Comparison of ENCODE assay signal across 28 cellular contexts in the genomic region with DNA sequence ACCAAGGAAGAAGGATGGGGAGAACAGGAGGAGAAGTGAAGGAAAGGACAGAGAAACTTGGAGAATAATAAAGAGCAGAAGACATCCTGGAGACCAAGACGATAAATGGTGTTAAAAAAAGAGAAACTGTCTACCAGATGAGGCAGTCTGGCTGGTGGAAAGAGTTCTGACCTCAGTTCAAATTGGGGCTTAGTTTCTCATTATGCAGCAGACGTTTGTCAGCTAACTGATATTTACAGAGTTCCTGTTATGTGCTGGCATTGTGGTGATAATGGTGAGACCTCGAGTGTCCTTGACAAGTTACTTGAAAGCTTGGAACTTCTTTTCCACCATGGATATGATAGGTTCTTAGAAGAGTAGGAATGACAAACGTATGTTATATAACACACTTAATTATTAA.
"Had no signal": no experiment of that assay in that cellular context is flagged by ENCODE, and none has a peak within 500 bp of the region (broad histone marks: within the 10 kb centered on the region; RNA-seq: fewer than 3 reads in every experiment).

No MANE protein-coding gene starts in this region.

- H3K4me3 Mint-ChIP-seq: activated CD4-positive, alpha-beta memory T cell treated with anti-CD3 and anti-CD28 coated beads, Interleukin-2, amount 10 ng/mL, durations not matched to agents 7 days and 5 days; activated CD4-positive, alpha-beta T cell treated with anti-CD3 and anti-CD28 coated beads, Interleukin-2, amount 10 ng/mL, durations not matched to agents 24 days and 14 days; activated naive CD4-positive, alpha-beta T cell treated with anti-CD3 and anti-CD28 coated beads, Interleukin-2, amount 50 U/mL, for 24 hours; activated naive CD8-positive, alpha-beta T cell treated with anti-CD3 and anti-CD28 coated beads, Interleukin-2, amount 50 U/mL, for 24 hours; activated T-cell treated with anti-CD3 and anti-CD28 coated beads, Interleukin-2, amount 50 U/mL, for 4 hours; effector memory CD8-positive, alpha-beta T cell; mesothelial cell of epicardium; naive B cell; nephron progenitor cell; stimulated activated naive CD8-positive, alpha-beta T cell treated with anti-CD3 and anti-CD28 coated beads, Interleukin-15, Interleukin-2, amounts not matched to agents 100 ng/mL and 50 ng/mL, for 24 hours had no signal

- H3K4me1 Mint-ChIP-seq: activated naive CD4-positive, alpha-beta T cell treated with anti-CD3 and anti-CD28 coated beads, Interleukin-2, amount 50 U/mL, for 24 hours; naive B cell; nephron progenitor cell had no signal

- ATAC-seq: activated CD4-positive, CD25-positive, alpha-beta regulatory T cell treated with anti-CD3 and anti-CD28 coated beads, Interleukin-2, amount 50 U/mL, for 24 hours; activated naive CD8-positive, alpha-beta T cell treated with anti-CD3 and anti-CD28 coated beads, Interleukin-2, amount 50 U/mL, for 24 hours; activated T-cell treated with anti-CD3 and anti-CD28 coated beads, Interleukin-2, amount 50 U/mL, for 4 hours; effector memory CD8-positive, alpha-beta T cell; gastroesophageal sphincter; left colon; right lobe of liver had no signal

- DNase-seq: activated CD4-positive, alpha-beta memory T cell treated with anti-CD3 and anti-CD28 coated beads, Interleukin-2, amount 10 ng/mL, durations not matched to agents 7 days and 5 days; activated CD4-positive, alpha-beta T cell treated with anti-CD3 and anti-CD28 coated beads, Interleukin-2, amount 10 ng/mL, durations not matched to agents 24 days and 14 days; activated naive CD8-positive, alpha-beta T cell treated with anti-CD3 and anti-CD28 coated beads, Interleukin-2, amount 50 U/mL, for 24 hours; activated T-cell treated with anti-CD3 and anti-CD28 coated beads, Interleukin-2, amount 50 U/mL, for 4 hours; amygdala; caudate nucleus; cortex of kidney; effector memory CD8-positive, alpha-beta T cell; erythroblast; head of caudate nucleus; hippocampal formation; kidney; left colon; mammary epithelial cell; naive B cell; nephron progenitor cell; right lobe of liver; stimulated activated CD4-positive, alpha-beta T cell treated with anti-CD3 and anti-CD28 coated beads, Interleukin-2, amount 100 ng/mL, for 48 hours; T-helper 9 cell; upper lobe of left lung; WERI-Rb-1 had no signal

- H3K9me3 Mint-ChIP-seq: activated CD4-positive, alpha-beta memory T cell treated with anti-CD3 and anti-CD28 coated beads, Interleukin-2, amount 10 ng/mL, durations not matched to agents 7 days and 5 days; activated CD4-positive, alpha-beta T cell treated with anti-CD3 and anti-CD28 coated beads, Interleukin-2, amount 10 ng/mL, durations not matched to agents 24 days and 14 days; activated naive CD4-positive, alpha-beta T cell treated with anti-CD3 and anti-CD28 coated beads, Interleukin-2, amount 50 U/mL, for 24 hours; activated naive CD8-positive, alpha-beta T cell treated with anti-CD3 and anti-CD28 coated beads, Interleukin-2, amount 50 U/mL, for 24 hours; activated T-cell treated with anti-CD3 and anti-CD28 coated beads, Interleukin-2, amount 50 U/mL, for 4 hours; activated T-helper 2 cell treated with anti-CD3 and anti-CD28 coated beads, Interferon-gamma antibody, Interleukin-2, Interleukin-4, amounts not matched to agents 10 μg/mL and 5 μg/mL and 100 μg/mL, durations not matched to agents 14 hours and 24 hours and 36 hours; effector memory CD8-positive, alpha-beta T cell; nephron progenitor cell; stimulated activated naive CD8-positive, alpha-beta T cell treated with anti-CD3 and anti-CD28 coated beads, Interleukin-15, Interleukin-2, amounts not matched to agents 100 ng/mL and 50 ng/mL, for 24 hours had no signal

- H3K36me3 Mint-ChIP-seq: activated naive CD4-positive, alpha-beta T cell treated with anti-CD3 and anti-CD28 coated beads, Interleukin-2, amount 50 U/mL, for 24 hours; mesothelial cell of epicardium had no signal

- H3K27ac Mint-ChIP-seq: activated CD4-positive, alpha-beta memory T cell treated with anti-CD3 and anti-CD28 coated beads, Interleukin-2, amount 10 ng/mL, durations not matched to agents 7 days and 5 days; activated CD4-positive, alpha-beta T cell treated with anti-CD3 and anti-CD28 coated beads, Interleukin-2, amount 10 ng/mL, durations not matched to agents 24 days and 14 days; activated naive CD4-positive, alpha-beta T cell treated with anti-CD3 and anti-CD28 coated beads, Interleukin-2, amount 50 U/mL, for 24 hours; activated naive CD8-positive, alpha-beta T cell treated with anti-CD3 and anti-CD28 coated beads, Interleukin-2, amount 50 U/mL, for 24 hours; activated T-helper 2 cell treated with anti-CD3 and anti-CD28 coated beads, Interferon-gamma antibody, Interleukin-2, Interleukin-4, amounts not matched to agents 10 μg/mL and 5 μg/mL and 100 μg/mL, durations not matched to agents 14 hours and 24 hours and 36 hours; effector memory CD8-positive, alpha-beta T cell; mesothelial cell of epicardium; naive B cell; nephron progenitor cell; progenitor cell of endocrine pancreas; stimulated activated naive CD8-positive, alpha-beta T cell treated with anti-CD3 and anti-CD28 coated beads, Interleukin-15, Interleukin-2, amounts not matched to agents 100 ng/mL and 50 ng/mL, for 24 hours had no signal
